11 cellular contexts compared by ENCODE assay signal in the genomic region with DNA sequence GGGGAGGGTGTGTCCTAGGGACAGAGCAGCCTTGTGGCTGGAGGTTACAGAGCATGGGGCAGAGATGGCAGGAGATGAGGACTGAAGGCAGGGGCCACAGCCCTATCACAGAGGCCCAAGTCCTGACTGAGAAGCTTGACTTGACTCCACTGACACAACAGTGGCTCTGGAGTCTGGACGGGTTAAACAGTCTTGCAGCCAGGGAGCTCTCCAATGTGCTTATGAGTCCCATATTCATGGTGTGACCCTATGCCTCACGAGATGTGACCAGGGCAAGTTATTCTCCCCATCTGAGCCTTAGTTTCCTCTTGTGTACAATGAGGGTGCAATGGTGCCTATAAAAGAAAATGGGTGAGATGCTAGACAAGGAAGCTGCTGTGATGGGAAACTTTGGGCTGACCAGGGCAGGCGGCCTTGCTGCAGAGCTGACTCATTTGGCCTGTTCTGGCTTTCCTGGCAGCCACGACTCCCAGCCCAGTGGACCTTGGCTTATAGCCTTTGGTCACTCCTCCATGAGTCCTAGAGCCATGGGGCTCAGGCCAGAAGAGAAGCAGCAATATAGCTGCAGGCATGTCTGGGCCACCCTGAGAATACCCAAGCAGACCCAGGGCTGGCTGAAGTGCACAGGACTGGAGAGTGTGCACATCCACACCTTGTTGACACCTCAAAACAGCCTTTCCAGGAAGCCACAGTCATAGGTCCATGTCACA. TPM values are rescaled to one million over a fixed set of nuclear protein-coding genes. Genes with fewer than 3 reads are reported as not detected.
A peak's percentile ranks its signal among the peaks of the same experiment; 100 is the strongest.
DNase-seq lines count a peak whose midpoint lies in the region; ATAC-seq and TF ChIP-seq lines count a peak whose summit lies in the region.
"Had no signal": no experiment of that assay in that cellular context is flagged by ENCODE, and none has a peak within 500 bp of the region (broad histone marks: within the 10 kb centered on the region; RNA-seq: fewer than 3 reads in every experiment).

No MANE protein-coding gene starts in this region.

- no peak for TF ChIP-seq POLR2A in breast epithelium (IDR thresholded peaks at IDR 0.05)

- H3K4me1 Mint-ChIP-seq in activated CD8-positive, alpha-beta T cell treated with anti-CD3 and anti-CD28 coated beads, Interleukin-2, amount 10 ng/mL, durations not matched to agents 7 days and 5 days (ENCODE audit: low read depth) = peaks cover 68% of the 10 kb centered on the region

- TF ChIP-seq CTCF in cardiac muscle cell (IDR thresholded peaks at IDR 0.05; ENCODE audit: low read depth, low read length) (no peak), tibial artery (IDR thresholded peaks at IDR 0.05) (no peak), breast epithelium (IDR thresholded peaks at IDR 0.05) (no peak)

- H3K9me3 ChIP-seq in cardiac muscle cell (ENCODE audit: low read depth) (no peaks in the 10 kb centered on the region), tibial artery (no peaks in the 10 kb centered on the region), breast epithelium (no peaks in the 10 kb centered on the region)
- H3K9me3 ChIP-seq: BLaER1 treated with 17β-estradiol and CSF1 and Interleukin-3, amounts not matched to agents 10 nM and 100 nM; pancreas had no signal

- H3K4me3 Mint-ChIP-seq in activated CD8-positive, alpha-beta T cell treated with anti-CD3 and anti-CD28 coated beads, Interleukin-2, amount 10 ng/mL, durations not matched to agents 7 days and 5 days = no peak overlapping the region

- H3K27me3 Mint-ChIP-seq in activated CD8-positive, alpha-beta T cell treated with anti-CD3 and anti-CD28 coated beads, Interleukin-2, amount 10 ng/mL, durations not matched to agents 7 days and 5 days (ENCODE audit: low read depth) = no peaks in the 10 kb centered on the region

- H3K27ac ChIP-seq in cardiac muscle cell = no peak overlapping the region
- no peak overlapping the region for H3K27ac ChIP-seq in tibial artery
- H3K27ac ChIP-seq in breast epithelium = no peak overlapping the region
- H3K27ac ChIP-seq: BLaER1 treated with 17β-estradiol and CSF1 and Interleukin-3, amounts not matched to agents 10 nM and 100 nM had no signal

- DNase-seq in cardiac muscle cell (ENCODE audit: low read depth in 1 of 2, low spot score in 1 of 2) = peak; percentile 48 to 56
- no peak for DNase-seq in left ventricle myocardium superior
- DNase-seq in activated CD8-positive, alpha-beta T cell treated with anti-CD3 and anti-CD28 coated beads, Interleukin-2, amount 10 ng/mL, durations not matched to agents 7 days and 5 days = no peak
- DNase-seq in iris pigment epithelial cell (ENCODE audit: low read depth) = peak; percentile 40
- peak; percentile 67 to 80 for DNase-seq in tibial artery
- DNase-seq in breast epithelium (ENCODE audit: low spot score in 2 of 2) = no peak
- DNase-seq: NCI-H187 treated with DMSO at 0.1 percent for 48 hours had no signal

- H3K4me3 ChIP-seq in cardiac muscle cell (no peak overlapping the region), tibial artery (no peak overlapping the region), breast epithelium (no peak overlapping the region)
- H3K4me3 ChIP-seq: BLaER1 treated with 17β-estradiol and CSF1 and Interleukin-3, amounts not matched to agents 10 nM and 100 nM; pancreas had no signal

- H3K36me3 ChIP-seq in cardiac muscle cell = no peaks in the 10 kb centered on the region
- no peaks in the 10 kb centered on the region for H3K36me3 ChIP-seq in tibial artery
- no peaks in the 10 kb centered on the region for H3K36me3 ChIP-seq in breast epithelium
- H3K36me3 ChIP-seq: BLaER1 treated with 17β-estradiol and CSF1 and Interleukin-3, amounts not matched to agents 10 nM and 100 nM; pancreas had no signal

- H3K4me1 ChIP-seq in cardiac muscle cell (ENCODE audit: low read depth) (no peaks in the 10 kb centered on the region), tibial artery (peaks cover 0 to 44% (median 17%) of the 10 kb centered on the region in 4 donors), breast epithelium (peaks cover 0 to 7% of the 10 kb centered on the region in 2 donors)

- no peak for ATAC-seq in left ventricle myocardium superior
- no peak for ATAC-seq in activated CD8-positive, alpha-beta T cell treated with anti-CD3 and anti-CD28 coated beads, Interleukin-2, amount 10 ng/mL, durations not matched to agents 7 days and 5 days
- no peak for ATAC-seq in HG03108 (IDR thresholded peaks at IDR 0.05; ENCODE audit: unreplicated experiment)
- no peak for ATAC-seq in HG03469 (IDR thresholded peaks at IDR 0.05; ENCODE audit: unreplicated experiment)

- POLR2A ChIA-PET in activated CD8-positive, alpha-beta T cell treated with anti-CD3 and anti-CD28 coated beads, Interleukin-2, amount 10 ng/mL, durations not matched to agents 7 days and 5 days (lab: Charles Lee) = no interaction called here

- intact Hi-C loops in left ventricle myocardium superior (cut with micrococcal nuclease) (no loop called here), tibial artery (cut with DNase I; ENCODE audit: low total_unique reads) (loop anchor here (10.0 kb wide), 1 partner anchor 709 kb away; no protein-coding TSS in a partner anchor), breast epithelium (cut with DNase I; ENCODE audit: low total_unique reads) (loop anchor here (10.0 kb wide), 1 partner anchor 399 kb away; the partner anchor contains the start of gene SSBP3)

- CTCF ChIA-PET in activated CD8-positive, alpha-beta T cell treated with anti-CD3 and anti-CD28 coated beads, Interleukin-2, amount 10 ng/mL, durations not matched to agents 7 days and 5 days (lab: Charles Lee) = interaction anchor here (0.9 to 3.7 kb wide), 7 partner anchors 12 to 314 kb away, joined by 3 to 12 read pairs (median 3); no protein-coding TSS in a partner anchor

- H3K36me3 Mint-ChIP-seq in activated CD8-positive, alpha-beta T cell treated with anti-CD3 and anti-CD28 coated beads, Interleukin-2, amount 10 ng/mL, durations not matched to agents 7 days and 5 days (ENCODE audit: low read depth) = no peaks in the 10 kb centered on the region

- H3K27me3 ChIP-seq in cardiac muscle cell = peaks cover 17% of the 10 kb centered on the region
- peaks cover 0 to 33% of the 10 kb centered on the region in 2 donors for H3K27me3 ChIP-seq in tibial artery
- no peaks in the 10 kb centered on the region for H3K27me3 ChIP-seq in breast epithelium
- H3K27me3 ChIP-seq: BLaER1 treated with 17β-estradiol and CSF1 and Interleukin-3, amounts not matched to agents 10 nM and 100 nM; pancreas had no signal

- peak overlapping the region; percentile 43 for H3K27ac Mint-ChIP-seq in activated CD8-positive, alpha-beta T cell treated with anti-CD3 and anti-CD28 coated beads, Interleukin-2, amount 10 ng/mL, durations not matched to agents 7 days and 5 days

- no peaks in the 10 kb centered on the region for H3K9me3 Mint-ChIP-seq in activated CD8-positive, alpha-beta T cell treated with anti-CD3 and anti-CD28 coated beads, Interleukin-2, amount 10 ng/mL, durations not matched to agents 7 days and 5 days (ENCODE audit: insufficient read depth)

RNA-seq across cellular contexts. Expression of gene TTC22, which starts 2.8 kb away (rescaled TPM):
- total RNA-seq in cardiac muscle cell (0.04 TPM in 1 of 2 replicates, not detected in the other), left ventricle myocardium superior (0.17 TPM), breast epithelium (10 to 100 TPM in 1 of 3 donors, 1 to 10 TPM in 1, under 1 TPM in 1; 0.32 to 15.8 (median 7.9) TPM)
- polyA plus RNA-seq in cardiac muscle cell = not detected in 2 replicates
- 1 to 10 TPM; 5.0 to 6.5 TPM for total RNA-seq in activated CD8-positive, alpha-beta T cell treated with anti-CD3 and anti-CD28 coated beads, Interleukin-2, amount 10 ng/mL, durations not matched to agents 7 days and 5 days

RNA-seq across cellular contexts. Expression of gene PARS2, which starts 39.6 kb away (rescaled TPM):
- 11.9 and 12.0 TPM in 2 replicates for total RNA-seq in cardiac muscle cell
- 15.5 and 17.7 TPM in 2 replicates for polyA plus RNA-seq in cardiac muscle cell
- 4.0 TPM for total RNA-seq in left ventricle myocardium superior
- total RNA-seq in activated CD8-positive, alpha-beta T cell treated with anti-CD3 and anti-CD28 coated beads, Interleukin-2, amount 10 ng/mL, durations not matched to agents 7 days and 5 days = 1 to 10 TPM; 4.2 TPM
- 1 to 10 TPM; 2.2 to 7.8 (median 4.3) TPM for total RNA-seq in breast epithelium

Comparison
In these comparisons a context has a peak if more than half of its experiments do, and no peak if none do; other contexts are left out.
1. DNase-seq: peak in cardiac muscle cell (2 of 2), iris pigment epithelial cell (single experiment) and tibial artery (2 of 2); none in left ventricle myocardium superior (single experiment), activated CD8-positive, alpha-beta T cell treated with anti-CD3 and anti-CD28 coated beads, Interleukin-2, amount 10 ng/mL, durations not matched to agents 7 days and 5 days (single experiment) and breast epithelium (0 of 2).